Comparison of ENCODE assay signal across 9 cellular contexts in genomic region chr1:10724948-10725852, GRCh38.
DNase-seq lines count a peak whose midpoint lies in the region; ATAC-seq, FAIRE-seq and TF ChIP-seq lines count a peak whose summit lies in the region.
"Had no signal": no experiment of that assay in that cellular context is flagged by ENCODE, and none has a peak within 500 bp of the region (broad histone marks: within the 10 kb centered on the region; RNA-seq: fewer than 3 reads in every experiment).

No MANE protein-coding gene starts in this region.

- no peak overlapping the region for H3K9ac ChIP-seq in mesendoderm (ENCODE audit: low read length)

- H3K4me1 ChIP-seq in prostate gland (replicated peaks): peaks cover 65% of the 10 kb centered on the region
- no peaks in the 10 kb centered on the region for H3K4me1 ChIP-seq in mesendoderm (ENCODE audit: control insufficient read depth, low read depth, low read length)

- H3K36me3 ChIP-seq in prostate gland (no peaks in the 10 kb centered on the region), mesendoderm (ENCODE audit: control insufficient read depth, insufficient read depth, low read length) (no peaks in the 10 kb centered on the region)

- no peaks in the 10 kb centered on the region for H3K9me3 Mint-ChIP-seq in T-cell

- POLR2A ChIA-PET in T-cell (lab: Charles Lee): no interaction called here

- no peak overlapping the region for H3K18ac ChIP-seq in mesendoderm (ENCODE audit: low read length)

- TF ChIP-seq CTCF in D721Med (IDR thresholded peaks at IDR 0.05; ENCODE audit: insufficient read depth, missing control alignments): no peak
- no peak for TF ChIP-seq CTCF in prostate gland (IDR thresholded peaks at IDR 0.05)

- peak; percentile 68 for DNase-seq in D721Med (ENCODE audit: insufficient read length, low spot score)
- peak; percentile 31 for DNase-seq in NCI-H2196 treated with DMSO at 0.1 percent for 48 hours (lab: John Stamatoyannopoulos, UW; ENCODE audit: unreplicated experiment)
- DNase-seq in fibroblast of gingiva (ENCODE audit: low read depth): peak; percentile 83
- peak; percentile 54 for DNase-seq in prostate gland (ENCODE audit: low spot score)
- no peak for DNase-seq in mesendoderm
- no peak for DNase-seq in T-cell
- no peak for DNase-seq in NCI-H2107 treated with DMSO at 0.1 percent for 48 hours (lab: John Stamatoyannopoulos, UW; ENCODE audit: unreplicated experiment)

- no peak for FAIRE-seq in D721Med (lab: Jason Lieb, UNC)

- no peak for TF ChIP-seq POLR2A in prostate gland (IDR thresholded peaks at IDR 0.05)

- CTCF ChIA-PET in T-cell (lab: Charles Lee): no interaction called here

- intact Hi-C loops in prostate gland (cut with DNase I): loop anchor here (5.0 kb wide), 1 partner anchor 48 kb away; no protein-coding TSS in a partner anchor

- no peak overlapping the region for H2BK120ac ChIP-seq in mesendoderm (ENCODE audit: low read depth, low read length)

- H3K79me1 ChIP-seq in mesendoderm (ENCODE audit: low read length): no peaks in the 10 kb centered on the region

- no peak overlapping the region for H3K4me3 ChIP-seq in prostate gland
- no peak overlapping the region for H3K4me3 ChIP-seq in mesendoderm (ENCODE audit: low read length)
- H3K4me3 ChIP-seq: dorsolateral prefrontal cortex had no signal

- H2BK15ac ChIP-seq in mesendoderm (replicated peaks; ENCODE audit: low read depth): no peak overlapping the region

- H3K79me2 ChIP-seq in mesendoderm (ENCODE audit: control insufficient read depth, insufficient read depth, low read length): no peaks in the 10 kb centered on the region

- no peak overlapping the region for H4K8ac ChIP-seq in mesendoderm (ENCODE audit: low read depth, low read length)

- no peak for ATAC-seq in T-cell (replicated peaks in 1 of 4)
- ATAC-seq in GM18861 (IDR thresholded peaks at IDR 0.05; ENCODE audit: unreplicated experiment): no peak

- H3K27me3 ChIP-seq in prostate gland (replicated peaks; ENCODE audit: insufficient read depth) (no peaks in the 10 kb centered on the region), mesendoderm (ENCODE audit: insufficient read depth, low read length, poor library complexity) (no peaks in the 10 kb centered on the region)

- H3K27ac ChIP-seq in prostate gland: peak overlapping the region; percentile 85 to 89
- no peak overlapping the region for H3K27ac ChIP-seq in mesendoderm (ENCODE audit: low read depth, low read length)
- H3K27ac ChIP-seq: dorsolateral prefrontal cortex had no signal

- no peak overlapping the region for H4K5ac ChIP-seq in mesendoderm (ENCODE audit: low read length)

- 36% methylated on average over 21 of the region's 21 CpGs for WGBS in prostate gland
- no CpG with 5 or more reads among the region's 21 CpGs for WGBS in mesendoderm (ENCODE audit: extremely low coverage, insufficient coverage, low lambda C conversion rate)

- peaks cover 0 to 4% of the 10 kb centered on the region in 2 donors for H3K27me3 Mint-ChIP-seq in T-cell

- H3K56ac ChIP-seq in mesendoderm (ENCODE audit: low read length): no peak overlapping the region

- H2BK5ac ChIP-seq in mesendoderm (ENCODE audit: low read length): no peak overlapping the region

- H3K4me3 Mint-ChIP-seq in T-cell: no peak overlapping the region

- no peak overlapping the region for H2AK5ac ChIP-seq in mesendoderm (ENCODE audit: low read length)

- no peak overlapping the region for H3K4me2 ChIP-seq in mesendoderm (ENCODE audit: low read length)

- no peaks in the 10 kb centered on the region for H3K4me1 Mint-ChIP-seq in T-cell

- H3K23ac ChIP-seq in mesendoderm (ENCODE audit: low read length): no peak overlapping the region

- H3K9me3 ChIP-seq in prostate gland: no peaks in the 10 kb centered on the region

- no peaks in the 10 kb centered on the region for H3K36me3 Mint-ChIP-seq in T-cell

- H3K4ac ChIP-seq in mesendoderm (ENCODE audit: low read depth, low read length): no peak overlapping the region

- H3K27ac Mint-ChIP-seq in T-cell: no peak overlapping the region

Comparison
In these comparisons a context has a peak if more than half of its experiments do, and no peak if none do; other contexts are left out.
1. DNase-seq: peak in D721Med (single experiment), NCI-H2196 treated with DMSO at 0.1 percent for 48 hours (single experiment), fibroblast of gingiva (single experiment) and prostate gland (single experiment); none in mesendoderm (single experiment), T-cell (0 of 34) and NCI-H2107 treated with DMSO at 0.1 percent for 48 hours (single experiment).